10 cellular contexts compared by ENCODE assay signal in the genomic region with DNA sequence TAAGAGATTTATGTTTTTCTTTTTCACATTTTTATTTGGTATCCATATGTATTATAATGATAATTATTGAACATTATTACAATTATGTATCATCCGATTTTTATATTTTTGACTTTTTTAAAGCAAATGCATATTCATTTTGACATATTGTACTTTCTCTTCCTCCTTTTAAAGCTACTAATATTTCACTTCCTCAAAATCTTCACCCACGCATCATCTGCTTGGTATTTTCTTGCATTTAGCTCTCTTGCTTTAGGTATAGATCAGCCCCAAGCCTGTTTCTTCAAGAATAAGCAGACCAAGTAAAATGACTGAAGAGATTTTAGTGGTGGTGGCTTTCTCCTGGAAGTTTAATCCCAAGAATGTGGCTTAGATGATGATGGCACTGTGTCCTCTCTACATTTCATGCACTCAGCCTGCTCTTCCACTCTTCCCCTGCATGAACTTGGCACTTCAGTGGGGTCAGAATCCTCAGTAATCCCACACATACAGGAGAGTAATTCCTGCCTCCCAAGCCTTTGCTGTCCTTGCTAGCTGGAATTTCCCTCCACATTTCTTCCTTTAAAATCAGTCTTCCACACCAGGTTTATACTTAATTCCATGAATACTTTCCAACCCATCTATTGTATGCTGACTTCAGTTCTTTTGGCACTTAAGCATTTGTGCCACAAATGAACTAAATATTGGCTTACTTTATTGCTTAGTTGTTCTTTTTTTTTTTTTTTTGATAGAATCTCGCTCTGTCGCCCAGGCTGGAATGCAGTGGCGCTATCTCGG. TPM values are rescaled to one million over a fixed set of nuclear protein-coding genes. Genes with fewer than 3 reads are reported as not detected.
A peak's percentile ranks its signal among the peaks of the same experiment; 100 is the strongest.
DNase-seq lines count a peak whose midpoint lies in the region; ATAC-seq and TF ChIP-seq lines count a peak whose summit lies in the region.
"Had no signal": no experiment of that assay in that cellular context is flagged by ENCODE, and none has a peak within 500 bp of the region (broad histone marks: within the 10 kb centered on the region; RNA-seq: fewer than 3 reads in every experiment).

No MANE protein-coding gene starts in this region.

- ATAC-seq in GM19468 (IDR thresholded peaks at IDR 0.05; ENCODE audit: extremely low read depth, unreplicated experiment) (peak; percentile 91), HG03280 (IDR thresholded peaks at IDR 0.05; ENCODE audit: unreplicated experiment) (peak; percentile 97), activated B cell treated with CpG ODN at 0.5 μM for 24 hours (ENCODE audit: low read depth) (peak; percentile 92), foreskin keratinocyte (no peak)

- H3K27me3 Mint-ChIP-seq in Caco-2 (ENCODE audit: insufficient read depth, unreplicated experiment), result no peaks in the 10 kb centered on the region
- H3K27me3 Mint-ChIP-seq in activated B cell treated with CpG ODN at 0.5 μM for 24 hours, result no peaks in the 10 kb centered on the region
- no peaks in the 10 kb centered on the region for H3K27me3 Mint-ChIP-seq in progenitor cell of endocrine pancreas

- no peak overlapping the region for H3K4me3 ChIP-seq in Caco-2 (ENCODE audit: low read depth, low read length)

- intact Hi-C loops in Caco-2 (cut with micrococcal nuclease; ENCODE audit: unreplicated experiment), result no loop called here
- intact Hi-C loops in activated B cell treated with CpG ODN at 0.5 μM for 24 hours (cut with micrococcal nuclease), result loop anchor here (1.0 kb wide), 4 partner anchors 8 to 120 kb away; a partner anchor contains a TSS

- TF ChIP-seq CTCF in Caco-2 (IDR thresholded peaks at IDR 0.05; ENCODE audit: insufficient read depth in 1 of 2, low read depth in 1 of 2, low read length in 1 of 2, severe bottlenecking in 1 of 2, unreplicated experiment in 1 of 2), result no peak
- TF ChIP-seq CTCF in activated B cell treated with CpG ODN at 0.5 μM for 24 hours (IDR thresholded peaks at IDR 0.05), result no peak
- no peak for TF ChIP-seq CTCF in foreskin keratinocyte (conservative IDR thresholded peaks at IDR 0.05)
- no peak for TF ChIP-seq CTCF in progenitor cell of endocrine pancreas (IDR thresholded peaks at IDR 0.05; ENCODE audit: unreplicated experiment)

- H3K4me1 ChIP-seq in Caco-2 (peaks cover 39% of the 10 kb centered on the region), foreskin keratinocyte (peaks cover 14% of the 10 kb centered on the region)

- H3K36me3 Mint-ChIP-seq in Caco-2 (ENCODE audit: insufficient read depth, unreplicated experiment) (peaks cover 9% of the 10 kb centered on the region), activated B cell treated with CpG ODN at 0.5 μM for 24 hours (ENCODE audit: low read depth) (no peaks in the 10 kb centered on the region), progenitor cell of endocrine pancreas (ENCODE audit: insufficient read depth) (no peaks in the 10 kb centered on the region)

- no peak for DNase-seq in Caco-2
- DNase-seq in activated B cell treated with CpG ODN at 0.5 μM for 24 hours, result no peak
- no peak for DNase-seq in foreskin keratinocyte
- DNase-seq in LoVo (ENCODE audit: low spot score), result no peak
- no peak for DNase-seq in NCI-H2171 (lab: John Stamatoyannopoulos, UW)
- DNase-seq in progenitor cell of endocrine pancreas (ENCODE audit: low spot score, unreplicated experiment), result no peak
- DNase-seq: DND-41, NCI-H526 had no signal

- H3K9me3 ChIP-seq in Caco-2, result no peaks in the 10 kb centered on the region

- no peaks in the 10 kb centered on the region for H3K9me3 Mint-ChIP-seq in Caco-2 (ENCODE audit: unreplicated experiment)
- H3K9me3 Mint-ChIP-seq in activated B cell treated with CpG ODN at 0.5 μM for 24 hours, result no peaks in the 10 kb centered on the region
- no peaks in the 10 kb centered on the region for H3K9me3 Mint-ChIP-seq in progenitor cell of endocrine pancreas (ENCODE audit: low read depth)

- H3K27me3 ChIP-seq in Caco-2 (replicated peaks; ENCODE audit: control insufficient read depth, insufficient read depth, low read length) (no peaks in the 10 kb centered on the region), foreskin keratinocyte (no peaks in the 10 kb centered on the region)

- no peak overlapping the region for H3K27ac ChIP-seq in foreskin keratinocyte

- no TSS peak for BruUV-seq in Caco-2 (replicated peaks; lab: Mats Ljungman, UMichigan)

- H3K36me3 ChIP-seq in Caco-2 (ENCODE audit: control insufficient read depth, insufficient read depth, low read length), result 0 out of 2 replicates have a peak, but pooled peaks cover 1% of the 10 kb centered on the region

- H3K4me3 Mint-ChIP-seq in Caco-2 (ENCODE audit: unreplicated experiment) (peak overlapping the region; percentile 43), activated B cell treated with CpG ODN at 0.5 μM for 24 hours (peak overlapping the region; percentile 21), progenitor cell of endocrine pancreas (ENCODE audit: low read depth) (no peak overlapping the region)

- H3K4me1 Mint-ChIP-seq in Caco-2 (ENCODE audit: low read depth, unreplicated experiment), result peaks cover 17% of the 10 kb centered on the region
- H3K4me1 Mint-ChIP-seq in activated B cell treated with CpG ODN at 0.5 μM for 24 hours, result peaks cover 63% of the 10 kb centered on the region
- H3K4me1 Mint-ChIP-seq in progenitor cell of endocrine pancreas (ENCODE audit: low read depth), result peaks cover 22% of the 10 kb centered on the region

- H3K27ac Mint-ChIP-seq in Caco-2 (ENCODE audit: unreplicated experiment) (peak overlapping the region; percentile 74), activated B cell treated with CpG ODN at 0.5 μM for 24 hours (peak overlapping the region; percentile 73), progenitor cell of endocrine pancreas (no peak overlapping the region)

- POLR2A ChIA-PET in Caco-2 (lab: Charles Lee), result interaction anchor here (0.7 to 0.9 kb wide), 2 partner anchors 8 to 146 kb away, joined by 3 to 6 read pairs; a partner anchor contains a TSS
- POLR2A ChIA-PET in activated B cell treated with CpG ODN at 0.5 μM for 24 hours (lab: Charles Lee), result interaction anchor here (0.7 to 3.5 kb wide), 7 partner anchors 8 to 158 kb away, joined by 3 to 33 read pairs (median 4); a partner anchor contains a TSS

- CTCF ChIA-PET in Caco-2 (lab: Charles Lee), result interaction anchor here (0.5 to 0.6 kb wide), 2 partner anchors 19 to 76 kb away, joined by 5 to 8 read pairs; no protein-coding TSS in a partner anchor
- CTCF ChIA-PET in activated B cell treated with CpG ODN at 0.5 μM for 24 hours (lab: Charles Lee), result interaction anchor here (0.5 to 2.0 kb wide), 6 partner anchors 9 to 175 kb away, joined by 3 to 13 read pairs (median 3); a partner anchor contains a TSS

RNA-seq across cellular contexts. Expression of a gene that starts 8.2 kb away (rescaled TPM):
- total RNA-seq in Caco-2 (2022) (62.0 and 67.9 TPM in 2 replicates), activated B cell treated with CpG ODN at 0.5 μM for 24 hours (29.2 and 33.4 TPM in 2 replicates), foreskin keratinocyte (13.0 and 14.7 TPM in 2 replicates), progenitor cell of endocrine pancreas (13.6 and 18.0 TPM in 2 replicates)
- polyA plus RNA-seq in foreskin keratinocyte, result 3.6 and 4.9 TPM in 2 replicates

RNA-seq across cellular contexts. Expression of a gene that starts 49.5 kb away (rescaled TPM):
- total RNA-seq in Caco-2 (2022), result 0.12 TPM in 1 of 2 replicates, not detected in the other
- total RNA-seq in activated B cell treated with CpG ODN at 0.5 μM for 24 hours, result not detected in 2 replicates
- total RNA-seq in foreskin keratinocyte, result not detected in 2 replicates
- polyA plus RNA-seq in foreskin keratinocyte, result not detected in 2 replicates
- 1.4 and 2.3 TPM in 2 replicates for total RNA-seq in progenitor cell of endocrine pancreas
